33 cellular contexts compared by ENCODE assay signal in the genomic region with DNA sequence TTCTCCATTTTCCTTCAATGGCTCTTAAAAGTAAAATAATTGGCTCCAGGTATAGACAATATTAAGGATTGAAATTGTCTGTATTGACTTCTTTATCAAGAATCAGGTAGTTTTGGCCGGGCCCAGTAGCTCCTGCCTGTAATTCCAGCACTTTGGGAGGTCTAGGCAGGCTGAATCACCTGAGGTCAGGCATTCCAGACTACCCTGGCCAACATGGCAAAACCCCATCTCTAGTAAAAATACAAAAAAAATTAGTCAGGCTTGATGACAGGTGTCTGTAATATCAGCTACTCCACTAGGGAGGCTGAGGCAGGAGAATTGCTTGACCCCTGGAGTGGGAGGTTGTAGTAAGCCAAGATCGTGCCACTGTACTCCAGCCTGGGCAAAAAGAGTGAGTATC.
DNase-seq lines count a peak whose midpoint lies in the region; ATAC-seq and TF ChIP-seq lines count a peak whose summit lies in the region.
"Had no signal": no experiment of that assay in that cellular context is flagged by ENCODE, and none has a peak within 500 bp of the region (broad histone marks: within the 10 kb centered on the region; RNA-seq: fewer than 3 reads in every experiment).

No MANE protein-coding gene starts in this region.

- no peak overlapping the region for H3K27ac ChIP-seq in esophagus muscularis mucosa (replicated peaks in 1 of 4)
- H3K27ac ChIP-seq in right atrium auricular region: no peak overlapping the region
- H3K27ac ChIP-seq in breast epithelium: no peak overlapping the region
- H3K27ac ChIP-seq: 22Rv1; A549; BLaER1; BLaER1 treated with 17β-estradiol and CSF1 and Interleukin-3, amounts not matched to agents 10 nM and 100 nM; C4-2B had no signal

- no peak for TF ChIP-seq CTCF in esophagus muscularis mucosa (IDR thresholded peaks at IDR 0.05)
- no peak for TF ChIP-seq CTCF in right atrium auricular region (IDR thresholded peaks at IDR 0.05)
- no peak for TF ChIP-seq CTCF in breast epithelium (IDR thresholded peaks at IDR 0.05)

- intact Hi-C loops in esophagus muscularis mucosa (cut with DNase I) (no loop called here), breast epithelium (cut with DNase I; ENCODE audit: low total_unique reads) (no loop called here)

- TF ChIP-seq POLR2A in esophagus muscularis mucosa (IDR thresholded peaks at IDR 0.05; ENCODE audit: low read depth): no peak
- TF ChIP-seq POLR2A in breast epithelium (IDR thresholded peaks at IDR 0.05): no peak

- H3K4me1 ChIP-seq in esophagus muscularis mucosa: no peaks in the 10 kb centered on the region
- H3K4me1 ChIP-seq in right atrium auricular region: no peaks in the 10 kb centered on the region
- no peaks in the 10 kb centered on the region for H3K4me1 ChIP-seq in breast epithelium
- H3K4me1 ChIP-seq: A549; BE2C; BLaER1; BLaER1 treated with 17β-estradiol and CSF1 and Interleukin-3, amounts not matched to agents 10 nM and 100 nM; Caco-2 had no signal

- H3K4me3 ChIP-seq in esophagus muscularis mucosa: no peak overlapping the region
- no peak overlapping the region for H3K4me3 ChIP-seq in right atrium auricular region
- no peak overlapping the region for H3K4me3 ChIP-seq in breast epithelium
- H3K4me3 ChIP-seq: A549; BLaER1; BLaER1 treated with 17β-estradiol and CSF1 and Interleukin-3, amounts not matched to agents 10 nM and 100 nM had no signal

- ATAC-seq in GM18909 (IDR thresholded peaks at IDR 0.05; ENCODE audit: poor library complexity, unreplicated experiment): no peak
- ATAC-seq: A549; CD8-positive, alpha-beta T cell had no signal

- DNase-seq in M059J (ENCODE audit: low read depth) (peak; percentile 66), NCI-H226 (peak; percentile 33), esophagus muscularis mucosa (ENCODE audit: extremely low spot score) (peak; percentile 80), kidney tubule cell (ENCODE audit: low spot score) (peak; percentile 44), right atrium auricular region (ENCODE audit: low spot score) (no peak), breast epithelium (ENCODE audit: low spot score in 2 of 2) (no peak), occipital lobe (lab: John Stamatoyannopoulos, UW) (no peak)
- DNase-seq: 8988T; ACHN; AML-193; BE2C; C1 segment of cervical spinal cord; Caco-2; Calu3; CD4-positive, alpha-beta memory T cell; CD4-positive, alpha-beta T cell; CD4-positive, CD25-positive, alpha-beta regulatory T cell; CD8-positive, alpha-beta memory T cell; CD8-positive, alpha-beta T cell; COR-L47; DMS 273 treated with DMSO at 0.1 percent for 48 hours; DMS153; DMS53; DMS79; DMS79 treated with DMSO at 0.1 percent for 48 hours; DND-41; EL had no signal

- TF ChIP-seq EP300 in esophagus muscularis mucosa (IDR thresholded peaks at IDR 0.05): no peak

- 41% methylated on average over 2 of the region's 2 CpGs for WGBS in esophagus muscularis mucosa

- no peaks in the 10 kb centered on the region for H3K36me3 ChIP-seq in esophagus muscularis mucosa
- H3K36me3 ChIP-seq in right atrium auricular region: no peaks in the 10 kb centered on the region
- no peaks in the 10 kb centered on the region for H3K36me3 ChIP-seq in breast epithelium
- H3K36me3 ChIP-seq: BE2C; BLaER1; BLaER1 treated with 17β-estradiol and CSF1 and Interleukin-3, amounts not matched to agents 10 nM and 100 nM had no signal

- H3K27me3 ChIP-seq in esophagus muscularis mucosa (no peaks in the 10 kb centered on the region), right atrium auricular region (no peaks in the 10 kb centered on the region), breast epithelium (peaks cover 0 to 2% of the 10 kb centered on the region in 2 donors)
- H3K27me3 ChIP-seq: BE2C; BLaER1; BLaER1 treated with 17β-estradiol and CSF1 and Interleukin-3, amounts not matched to agents 10 nM and 100 nM had no signal

- H3K9me3 ChIP-seq in esophagus muscularis mucosa: peaks cover 0 to 5% (median 0%) of the 10 kb centered on the region in 4 donors
- H3K9me3 ChIP-seq in right atrium auricular region: no peaks in the 10 kb centered on the region
- H3K9me3 ChIP-seq in breast epithelium: no peaks in the 10 kb centered on the region
- H3K9me3 ChIP-seq: A549, BE2C, BLaER1, Caco-2 had no signal

Comparison
In these comparisons a context has a peak if more than half of its experiments do, and no peak if none do; other contexts are left out.
1. DNase-seq: peak in M059J (single experiment), NCI-H226 (single experiment), esophagus muscularis mucosa (single experiment) and kidney tubule cell (single experiment); none in right atrium auricular region (single experiment), breast epithelium (0 of 2) and occipital lobe (single experiment).